2 cellular contexts compared by ENCODE assay signal in the genomic region with DNA sequence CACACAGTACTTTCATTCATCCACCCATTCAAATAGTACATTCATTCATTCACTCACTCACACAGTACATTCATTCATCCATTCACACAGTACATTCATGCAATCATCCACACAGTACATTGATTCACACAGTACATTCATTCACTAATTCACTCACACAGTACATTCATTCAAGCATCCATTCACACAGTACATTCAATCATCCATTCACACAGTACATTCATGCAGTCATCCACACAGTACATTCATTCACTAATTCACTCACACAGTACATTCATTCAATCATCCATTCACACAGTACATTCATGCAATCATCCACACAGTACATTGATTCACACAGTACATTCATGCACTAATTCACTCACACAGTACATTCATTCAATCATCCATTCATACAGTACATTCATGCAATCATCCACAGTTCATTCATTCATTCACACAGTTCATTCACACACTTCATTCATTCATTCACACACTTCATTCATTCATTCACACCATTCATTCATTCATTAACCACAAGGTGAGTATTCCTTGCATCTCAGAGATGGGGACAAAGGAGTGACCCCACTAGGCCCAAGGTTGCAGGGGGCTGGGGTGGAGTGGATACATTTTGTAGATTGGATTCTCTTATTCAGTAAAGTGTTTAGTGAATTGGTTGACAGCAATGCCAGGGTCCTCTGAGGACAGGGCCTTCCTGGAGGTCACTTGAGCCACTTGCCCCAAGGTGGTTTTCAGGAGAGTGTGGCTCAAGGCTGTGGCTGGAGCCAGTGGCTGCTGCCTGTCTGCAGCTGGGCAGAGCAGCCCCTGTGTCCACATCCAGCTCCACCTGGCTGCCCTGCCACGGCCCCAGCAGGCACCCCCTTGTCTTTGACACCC.
TF ChIP-seq lines count a peak whose summit lies in the region.

No MANE protein-coding gene starts in this region.

TF ChIP-seq in A549, 52 proteins besides CTCF, POLR2A, EP300 and RAD21:
- TF ChIP-seq FOXS1 (CRISPR knock-in tag; IDR thresholded peaks at IDR 0.05) (no peak), MAZ (IDR thresholded peaks at IDR 0.05; ENCODE audit: borderline replicate concordance, low read depth, low read length) (no peak), ZC3H11A (IDR thresholded peaks at IDR 0.05) (no peak), PHF8 (IDR thresholded peaks at IDR 0.05; ENCODE audit: borderline replicate concordance, low read depth) (no peak), CHD2 (IDR thresholded peaks at IDR 0.05; ENCODE audit: low read length, partially characterized antibody) (no peak), BHLHE40 (IDR thresholded peaks at IDR 0.05; ENCODE audit: low read depth, low read length) (no peak), ESRRA (IDR thresholded peaks at IDR 0.05; ENCODE audit: borderline replicate concordance, low read length) (no peak), CBX2 (IDR thresholded peaks at IDR 0.05; ENCODE audit: borderline replicate concordance, low read depth) (no peak), HEYL (CRISPR knock-in tag; IDR thresholded peaks at IDR 0.05) (no peak), GATA3 (IDR thresholded peaks at IDR 0.05; ENCODE audit: borderline replicate concordance) (no peak), EHMT2 (IDR thresholded peaks at IDR 0.05; ENCODE audit: low read depth) (no peak), RCOR1 (IDR thresholded peaks at IDR 0.05; ENCODE audit: low read depth, low read length) (no peak), NR3C1 (IDR thresholded peaks at IDR 0.05) (no peak)
- TF ChIP-seq, protein P1, sequence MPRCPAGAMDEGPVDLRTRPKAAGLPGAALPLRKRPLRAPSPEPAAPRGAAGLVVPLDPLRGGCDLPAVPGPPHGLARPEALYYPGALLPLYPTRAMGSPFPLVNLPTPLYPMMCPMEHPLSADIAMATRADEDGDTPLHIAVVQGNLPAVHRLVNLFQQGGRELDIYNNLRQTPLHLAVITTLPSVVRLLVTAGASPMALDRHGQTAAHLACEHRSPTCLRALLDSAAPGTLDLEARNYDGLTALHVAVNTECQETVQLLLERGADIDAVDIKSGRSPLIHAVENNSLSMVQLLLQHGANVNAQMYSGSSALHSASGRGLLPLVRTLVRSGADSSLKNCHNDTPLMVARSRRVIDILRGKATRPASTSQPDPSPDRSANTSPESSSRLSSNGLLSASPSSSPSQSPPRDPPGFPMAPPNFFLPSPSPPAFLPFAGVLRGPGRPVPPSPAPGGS (IDR thresholded peaks at IDR 0.05), result no peak
- TF ChIP-seq, protein P2, sequence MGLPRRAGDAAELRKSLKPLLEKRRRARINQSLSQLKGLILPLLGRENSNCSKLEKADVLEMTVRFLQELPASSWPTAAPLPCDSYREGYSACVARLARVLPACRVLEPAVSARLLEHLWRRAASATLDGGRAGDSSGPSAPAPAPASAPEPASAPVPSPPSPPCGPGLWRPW (IDR thresholded peaks at IDR 0.05), result no peak

TF ChIP-seq in GM12878, 131 proteins besides CTCF, POLR2A, EP300 and RAD21:
- TF ChIP-seq DPF2 (IDR thresholded peaks at IDR 0.05) (0 out of 2 replicates have a peak, but pooled peaks have one; percentile 61), NR2C2 (IDR thresholded peaks at IDR 0.05; ENCODE audit: borderline replicate concordance, control insufficient read depth, insufficient read length, low read depth) (no peak), ZNF24 (IDR thresholded peaks at IDR 0.05) (peak; percentile 98)
